Comparison of ENCODE assay signal across 25 cellular contexts in genomic region chr3:106329505-106329904, GRCh38.
A peak's percentile ranks its signal among the peaks of the same experiment; 100 is the strongest.
DNase-seq lines count a peak whose midpoint lies in the region; ATAC-seq and TF ChIP-seq lines count a peak whose summit lies in the region.
"Had no signal": no experiment of that assay in that cellular context is flagged by ENCODE, and none has a peak within 500 bp of the region (broad histone marks: within the 10 kb centered on the region; RNA-seq: fewer than 3 reads in every experiment).

No MANE protein-coding gene starts in this region.

- H3F3A ChIP-seq in neural progenitor cell (ENCODE audit: low read depth), result peaks cover 21% of the 10 kb centered on the region

- no peak for TF ChIP-seq CTCF in neural progenitor cell (IDR thresholded peaks at IDR 0.05)

- no peaks in the 10 kb centered on the region for H4K20me1 ChIP-seq in neural progenitor cell (ENCODE audit: low read depth)

- H3K9me3 Mint-ChIP-seq in neural progenitor cell, result peaks cover 3% of the 10 kb centered on the region
- peaks cover 0 to 10% (median 5%) of the 10 kb centered on the region in 5 donors for H3K9me3 Mint-ChIP-seq in CD8-positive, alpha-beta memory T cell

- H3K27ac ChIP-seq in neural progenitor cell, result no peak overlapping the region
- no peak overlapping the region for H3K27ac ChIP-seq in CD8-positive, alpha-beta memory T cell (ENCODE audit: low read depth, low read length)
- H3K27ac ChIP-seq: A549, C4-2B had no signal

- peaks cover under 1% of the 10 kb centered on the region for H3K36me3 ChIP-seq in neural progenitor cell
- no peaks in the 10 kb centered on the region for H3K36me3 ChIP-seq in CD8-positive, alpha-beta memory T cell (ENCODE audit: insufficient read depth, low read length)

- H3K9ac ChIP-seq in neural progenitor cell, result no peak overlapping the region
- H3K9ac ChIP-seq: SK-N-SH had no signal

- no peaks in the 10 kb centered on the region for H3K27me3 ChIP-seq in neural progenitor cell
- no peaks in the 10 kb centered on the region for H3K27me3 ChIP-seq in CD8-positive, alpha-beta memory T cell (ENCODE audit: insufficient read depth, low read length, poor library complexity, severe bottlenecking)

- H3K4me1 ChIP-seq in neural progenitor cell, result peaks cover 33% of the 10 kb centered on the region
- peaks cover 3% of the 10 kb centered on the region for H3K4me1 ChIP-seq in CD8-positive, alpha-beta memory T cell (ENCODE audit: insufficient read depth, low read length)

- CTCF ChIA-PET in CD8-positive, alpha-beta memory T cell (lab: Charles Lee), result no interaction called here

- ATAC-seq in GM18870 (IDR thresholded peaks at IDR 0.05; ENCODE audit: unreplicated experiment), result peak; percentile 24
- no peak for ATAC-seq in GM19023 (IDR thresholded peaks at IDR 0.05; ENCODE audit: unreplicated experiment)
- no peak for ATAC-seq in GM19035 (IDR thresholded peaks at IDR 0.05; ENCODE audit: unreplicated experiment)
- ATAC-seq: A549; CD8-positive, alpha-beta T cell had no signal

- no peaks in the 10 kb centered on the region for H3K4me1 Mint-ChIP-seq in neural progenitor cell
- peaks cover 53 to 70% (median 62%) of the 10 kb centered on the region in 3 donors for H3K4me1 Mint-ChIP-seq in CD8-positive, alpha-beta memory T cell

- peak overlapping the region; percentile 32 for H2AFZ ChIP-seq in neural progenitor cell (replicated peaks)

- no peaks in the 10 kb centered on the region for H3K79me2 ChIP-seq in neural progenitor cell (ENCODE audit: low read depth)

- no peak overlapping the region for H3K27ac Mint-ChIP-seq in neural progenitor cell
- H3K27ac Mint-ChIP-seq in CD8-positive, alpha-beta memory T cell, result no peak overlapping the region
- H3K27ac Mint-ChIP-seq: B cell; CD8-positive, alpha-beta T cell had no signal

- no peaks in the 10 kb centered on the region for H3K27me3 Mint-ChIP-seq in neural progenitor cell (ENCODE audit: insufficient read depth, low read depth)
- no peaks in the 10 kb centered on the region for H3K27me3 Mint-ChIP-seq in CD8-positive, alpha-beta memory T cell
- H3K27me3 Mint-ChIP-seq: B cell had no signal

- H3K36me3 Mint-ChIP-seq in neural progenitor cell, result no peaks in the 10 kb centered on the region
- H3K36me3 Mint-ChIP-seq in CD8-positive, alpha-beta memory T cell, result peaks cover 0 to 5% (median 2%) of the 10 kb centered on the region in 3 donors
- H3K36me3 Mint-ChIP-seq: CD8-positive, alpha-beta T cell had no signal

- POLR2A ChIA-PET in CD8-positive, alpha-beta memory T cell (lab: Charles Lee), result no interaction called here

- no peak overlapping the region for H3K4me3 Mint-ChIP-seq in neural progenitor cell
- no peak overlapping the region for H3K4me3 Mint-ChIP-seq in CD8-positive, alpha-beta memory T cell
- H3K4me3 Mint-ChIP-seq: B cell; CD8-positive, alpha-beta T cell had no signal

- no peak overlapping the region for H3K4me2 ChIP-seq in neural progenitor cell
- H3K4me2 ChIP-seq: A549, SK-N-SH had no signal

- H3K4me3 ChIP-seq in neural progenitor cell, result no peak overlapping the region
- H3K4me3 ChIP-seq in CD8-positive, alpha-beta memory T cell (ENCODE audit: low read length), result no peak overlapping the region
- H3K4me3 ChIP-seq: A549 had no signal

- H3K9me3 ChIP-seq in neural progenitor cell (ENCODE audit: low read depth), result peaks cover 4% of the 10 kb centered on the region
- no peaks in the 10 kb centered on the region for H3K9me3 ChIP-seq in CD8-positive, alpha-beta memory T cell (ENCODE audit: low read length)
- H3K9me3 ChIP-seq: A549, SK-N-SH had no signal

- peak; percentile 17 for DNase-seq in AG08396 (ENCODE audit: low spot score)
- peak; percentile 76 for DNase-seq in NCI-H526 treated with DMSO at 0.1 percent for 48 hours (lab: John Stamatoyannopoulos, UW)
- DNase-seq in neural progenitor cell (ENCODE audit: low spot score), result no peak
- DNase-seq in CD8-positive, alpha-beta memory T cell, result no peak
- DNase-seq: Calu3; CD8-positive, alpha-beta T cell; DMS79 treated with DMSO at 0.1 percent for 48 hours; GOT3; Karpas-422; NCI-H1105; NCI-H1436 treated with DMSO at 0.1 percent for 48 hours; NCI-H187 treated with DMSO at 0.1 percent for 48 hours; NCI-H2171 treated with DMSO at 0.1 percent for 48 hours; NCI-H345; NCI-H510A treated with DMSO at 0.1 percent for 48 hours; NCI-H774; SIG-M5; SK-N-SH; SW 1271 had no signal

Comparison
In these comparisons a context has a peak if more than half of its experiments do, and no peak if none do; other contexts are left out.
1. DNase-seq: peak in AG08396 (single experiment) and NCI-H526 treated with DMSO at 0.1 percent for 48 hours (single experiment); none in neural progenitor cell (single experiment) and CD8-positive, alpha-beta memory T cell (0 of 5).